Comparison of ENCODE assay signal across 25 cellular contexts in the genomic region with DNA sequence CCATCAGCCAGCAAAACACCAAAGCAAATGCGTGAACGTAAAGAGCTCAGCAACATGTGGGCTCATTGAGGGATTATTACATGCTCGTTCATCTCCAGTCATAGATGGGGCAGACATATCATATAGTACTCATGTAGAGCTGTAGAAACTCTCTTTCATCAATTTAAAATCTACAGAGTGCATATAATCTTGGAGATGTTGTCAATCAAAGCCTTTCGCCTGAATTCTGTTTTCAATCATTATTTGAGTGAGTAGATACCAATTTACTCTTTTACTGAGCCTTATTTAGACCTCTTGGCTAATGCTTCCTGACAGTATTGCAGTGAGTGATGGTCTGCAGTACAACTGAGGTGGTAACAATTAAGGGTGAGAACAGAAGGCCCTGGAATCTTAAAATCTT. TPM values are rescaled to one million over a fixed set of nuclear protein-coding genes. Genes with fewer than 3 reads are reported as not detected.
"Had no signal": no experiment of that assay in that cellular context is flagged by ENCODE, and none has a peak within 500 bp of the region (broad histone marks: within the 10 kb centered on the region; RNA-seq: fewer than 3 reads in every experiment).

No MANE protein-coding gene starts in this region.

- H3K9me3 ChIP-seq: Peyer's patch, SJCRH30 had no signal

- H3K27me3 ChIP-seq: Peyer's patch, SJCRH30 had no signal

- H3K36me3 ChIP-seq: Peyer's patch, SJCRH30 had no signal

- DNase-seq: Kasumi-1; MM.1S; NCI-H1092 treated with DMSO at 0.1 percent for 48 hours; NCI-H1436; NCI-H187; NCI-H2029; NCI-H2081 treated with DMSO at 0.1 percent for 48 hours; NCI-H524; NCI-H526 treated with DMSO at 0.1 percent for 48 hours; NCI-H748 treated with DMSO at 0.1 percent for 48 hours; NK-92 treated with Interleukin-12 subunit alpha and Interleukin-12 subunit beta, amount 100 ng/mL, for 24 hours; PC-3; Peyer's patch; SHP77 treated with DMSO at 0.1 percent for 48 hours; SJCRH30 had no signal

- FAIRE-seq: HTR-8/SVneo, K562 had no signal

- H3K9ac ChIP-seq: KMS-11 had no signal

- H3K4me1 ChIP-seq: Peyer's patch, SJCRH30 had no signal

- H3K4me3 ChIP-seq: K562, Peyer's patch, SJCRH30, SK-N-MC had no signal

- H3K27ac ChIP-seq: HL-60, KMS-11, Peyer's patch, SJCRH30, SK-N-MC had no signal

- H3K4me2 ChIP-seq: KMS-11 had no signal

RNA-seq across cellular contexts. Expression of gene RIT2, which starts 7.0 kb away (rescaled TPM):
- total RNA-seq: K562, NCI-H460, OCI-LY7, PC-3, Peyer's patch, Right ventricle myocardium inferior, RPMI7951, SJCRH30 had no signal
- polyA plus RNA-seq: IgD-negative memory B cell, K562 had no signal
